Comparison of ENCODE assay signal across 12 cellular contexts in genomic region chr10:94194256-94194655, GRCh38.
DNase-seq lines count a peak whose midpoint lies in the region; TF ChIP-seq lines count a peak whose summit lies in the region.
"Had no signal": no experiment of that assay in that cellular context is flagged by ENCODE, and none has a peak within 500 bp of the region (broad histone marks: within the 10 kb centered on the region; RNA-seq: fewer than 3 reads in every experiment).

No MANE protein-coding gene starts in this region.

- intact Hi-C loops in lower leg skin (cut with DNase I; ENCODE audit: low total_unique reads), result no loop called here

- DNase-seq in EH (ENCODE audit: low read depth) (peak; percentile 85), NCI-H460 (ENCODE audit: extremely low read depth, low read depth) (peak; percentile 2), epithelial cell of esophagus (ENCODE audit: low read depth) (peak; percentile 82), non-pigmented ciliary epithelial cell (ENCODE audit: low read depth) (peak; percentile 19), NCI-H1436 treated with DMSO at 0.1 percent for 48 hours (lab: John Stamatoyannopoulos, UW) (no peak), lower leg skin (ENCODE audit: low spot score in 2 of 2) (no peak), SHP77 treated with DMSO at 0.1 percent for 48 hours (lab: John Stamatoyannopoulos, UW) (no peak)
- no peak for DNase-seq in stimulated activated CD8-positive, alpha-beta memory T cell treated with anti-CD3 and anti-CD28 coated beads, Interleukin-4, amount 100 ng/mL, for 48 hours
- DNase-seq: activated CD4-positive, alpha-beta T cell treated with anti-CD3 and anti-CD28 coated beads, Interleukin-2, amount 50 U/mL, for 48 hours; activated effector memory CD4-positive, alpha-beta T cell treated with anti-CD3 and anti-CD28 coated beads, Interleukin-2, amount 50 U/mL, for 16 hours; NCI-H187; T-helper 2 cell had no signal

- no peak for TF ChIP-seq POLR2A in lower leg skin (IDR thresholded peaks at IDR 0.05)

- H3K4me3 ChIP-seq in epithelial cell of esophagus (ENCODE audit: low read length), result no peak overlapping the region
- H3K4me3 ChIP-seq in lower leg skin (ENCODE audit: low read depth, poor library complexity, severe bottlenecking), result no peak overlapping the region

- TF ChIP-seq CTCF in epithelial cell of esophagus (IDR thresholded peaks at IDR 0.05; ENCODE audit: insufficient read depth, low read depth, low read length, missing control alignments) (no peak), lower leg skin (IDR thresholded peaks at IDR 0.05) (no peak)

- WGBS in lower leg skin, 2 donors, result 9 to 13% methylated on average over 1 of the region's 1 CpG

Comparison
In these comparisons a context has a peak if more than half of its experiments do, and no peak if none do; other contexts are left out.
1. DNase-seq: peak in EH (single experiment), NCI-H460 (single experiment), epithelial cell of esophagus (single experiment) and non-pigmented ciliary epithelial cell (single experiment); none in stimulated activated CD8-positive, alpha-beta memory T cell treated with anti-CD3 and anti-CD28 coated beads, Interleukin-4, amount 100 ng/mL, for 48 hours (single experiment), NCI-H1436 treated with DMSO at 0.1 percent for 48 hours (single experiment), lower leg skin (0 of 2) and SHP77 treated with DMSO at 0.1 percent for 48 hours (single experiment).